29 cellular contexts compared by ENCODE assay signal in genomic region chr15:94141802-94142201, GRCh38.
"Had no signal": no experiment of that assay in that cellular context is flagged by ENCODE, and none has a peak within 500 bp of the region (broad histone marks: within the 10 kb centered on the region; RNA-seq: fewer than 3 reads in every experiment).

No MANE protein-coding gene starts in this region.

- H3K27ac ChIP-seq: colonic mucosa, coronary artery, dorsolateral prefrontal cortex, epithelial cell of prostate, esophagus muscularis mucosa, esophagus squamous epithelium, foreskin keratinocyte, gastrocnemius medialis, gastroesophageal sphincter, heart left ventricle, heart right ventricle had no signal

- DNase-seq: colonic mucosa; cortex of kidney; dermis blood vessel endothelial cell; dorsolateral prefrontal cortex; effector CD4-positive, alpha-beta T cell; effector CD8-positive, alpha-beta T cell; effector memory CD4-positive, alpha-beta T cell; effector memory CD8-positive, alpha-beta T cell; endodermal cell; erythroblast; esophagus squamous epithelium; foreskin fibroblast; foreskin keratinocyte; foreskin melanocyte; gastrocnemius medialis; glutamatergic neuron; head of caudate nucleus; heart left ventricle; heart right ventricle had no signal

- FAIRE-seq: colon, endometrium, endothelial cell of umbilical vein, frontal cortex had no signal

- H3K36me3 ChIP-seq: colonic mucosa, esophagus muscularis mucosa, esophagus squamous epithelium, gastrocnemius medialis, gastroesophageal sphincter, heart left ventricle, heart right ventricle had no signal

- H3K27ac Mint-ChIP-seq: dendritic cell treated with granulocyte-macrophage colony-stimulating factor and Interleukin-4, amounts not matched to agents 40 ng/mL and 50 ng/mL, for 4 days; effector memory CD8-positive, alpha-beta T cell; endodermal cell had no signal

- H3K9me3 ChIP-seq: colonic mucosa, esophagus muscularis mucosa, esophagus squamous epithelium, gastrocnemius medialis had no signal

- ATAC-seq: effector memory CD8-positive, alpha-beta T cell; esophagus mucosa; foreskin keratinocyte; gastrocnemius medialis; gastroesophageal sphincter; heart left ventricle; heart right ventricle had no signal

- H3K4me1 Mint-ChIP-seq: endodermal cell had no signal

- H3K4me3 ChIP-seq: colonic mucosa, coronary artery, dorsolateral prefrontal cortex, esophagus muscularis mucosa, esophagus squamous epithelium, gastrocnemius medialis, gastroesophageal sphincter, heart left ventricle, heart right ventricle had no signal

- H3K4me1 ChIP-seq: colonic mucosa, esophagus muscularis mucosa, foreskin keratinocyte, gastrocnemius medialis, gastroesophageal sphincter, heart left ventricle, heart right ventricle had no signal

- H3K27me3 ChIP-seq: colonic mucosa, esophagus muscularis mucosa, esophagus squamous epithelium, gastrocnemius medialis, gastroesophageal sphincter had no signal

- H3K4me3 Mint-ChIP-seq: dendritic cell treated with granulocyte-macrophage colony-stimulating factor and Interleukin-4, amounts not matched to agents 40 ng/mL and 50 ng/mL, for 4 days; effector memory CD8-positive, alpha-beta T cell; endodermal cell had no signal

- H3K9me3 Mint-ChIP-seq: effector memory CD8-positive, alpha-beta T cell had no signal
